In the genomic region with DNA sequence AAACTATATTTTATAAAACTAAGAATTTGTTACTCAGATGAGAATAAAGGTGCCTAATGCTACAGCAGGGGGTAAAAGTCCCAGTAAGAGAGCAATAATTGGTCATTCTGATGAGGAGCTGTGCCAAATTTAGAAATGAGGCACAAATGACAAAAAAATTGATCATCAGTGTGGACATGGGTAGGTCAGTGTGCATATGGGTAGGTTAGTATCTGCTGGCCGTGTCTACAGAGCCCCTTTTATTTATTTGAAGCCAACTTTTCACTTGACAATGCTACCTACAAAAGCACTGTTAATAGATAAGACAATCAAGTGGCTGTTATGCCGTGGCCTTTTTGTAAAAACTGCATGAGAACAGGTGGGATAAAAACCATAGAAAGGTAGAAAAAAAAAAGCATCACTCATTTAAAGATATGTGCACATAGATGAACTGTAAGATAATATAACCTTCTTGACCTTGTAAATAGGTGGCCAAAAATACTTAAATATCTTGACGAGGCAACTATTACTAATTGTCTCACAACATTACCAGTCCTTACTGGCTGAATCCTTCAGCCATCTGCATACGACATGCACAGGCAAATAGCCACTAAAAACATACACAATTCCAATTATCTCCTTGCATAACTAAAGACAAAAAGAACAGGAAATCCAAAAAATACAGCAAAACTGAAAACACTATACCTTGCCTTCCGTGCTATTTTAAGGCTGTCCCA, we compare ENCODE assay signal across 10 cellular contexts.
DNase-seq lines count a peak whose midpoint lies in the region; ATAC-seq and TF ChIP-seq lines count a peak whose summit lies in the region.
"Had no signal": no experiment of that assay in that cellular context is flagged by ENCODE, and none has a peak within 500 bp of the region (broad histone marks: within the 10 kb centered on the region; RNA-seq: fewer than 3 reads in every experiment).

No MANE protein-coding gene starts in this region.

- no peaks in the 10 kb centered on the region for H3K9me3 ChIP-seq in CD4-positive, alpha-beta memory T cell (ENCODE audit: control insufficient read depth in 1 of 2, low read length in 2 of 2)
- H3K9me3 ChIP-seq in osteoblast (ENCODE audit: low read depth, low read length) (no peaks in the 10 kb centered on the region), neuronal stem cell (replicated peaks in 1 of 2; ENCODE audit: control insufficient read depth in 2 of 2, insufficient read depth in 1 of 2, low read depth in 1 of 2, low read length in 2 of 2) (no peaks in the 10 kb centered on the region)

- H3K4me3 ChIP-seq in CD4-positive, alpha-beta memory T cell (ENCODE audit: low read length in 2 of 2), result peak overlapping the region; percentile 84 to 93
- peak overlapping the region; percentile 90 for H3K4me3 ChIP-seq in NB4 (ENCODE audit: low read depth, low read length)
- peak overlapping the region; percentile 85 for H3K4me3 ChIP-seq in osteoblast (ENCODE audit: insufficient read depth, low read length)
- peak overlapping the region in 1 of 2 donors; percentile 74 for H3K4me3 ChIP-seq in neuronal stem cell (ENCODE audit: low read length in 2 of 2)

- H3K4me1 Mint-ChIP-seq in CD4-positive, alpha-beta memory T cell, result peaks cover 43 to 92% (median 65%) of the 10 kb centered on the region in 4 donors
- H3K4me1 Mint-ChIP-seq in effector memory CD8-positive, alpha-beta T cell (ENCODE audit: low read depth in 2 of 2), result peaks cover 33 to 63% of the 10 kb centered on the region in 2 donors

- no peak for TF ChIP-seq POLR2A in NB4 (IDR thresholded peaks at IDR 0.05; ENCODE audit: extremely low read depth, insufficient read length)

- H3K4ac ChIP-seq in neuronal stem cell (ENCODE audit: low read length), result no peak overlapping the region

- no peak overlapping the region for H3K18ac ChIP-seq in neuronal stem cell (ENCODE audit: low read length)

- H2BK12ac ChIP-seq in neuronal stem cell (ENCODE audit: low read length), result no peak overlapping the region

- peaks cover 69% of the 10 kb centered on the region for H3K4me1 ChIP-seq in CD4-positive, alpha-beta memory T cell (ENCODE audit: insufficient read depth, low read length)
- peaks cover 54% of the 10 kb centered on the region for H3K4me1 ChIP-seq in osteoblast (ENCODE audit: insufficient read depth, low read length)
- peaks cover 2 to 13% of the 10 kb centered on the region in 2 donors for H3K4me1 ChIP-seq in neuronal stem cell (ENCODE audit: control insufficient read depth in 2 of 2, insufficient read depth in 1 of 2, low read depth in 1 of 2, low read length in 2 of 2)

- intact Hi-C loops in CD4-positive, alpha-beta memory T cell (cut with micrococcal nuclease), result loop anchor here (10.0 kb wide), 2 partner anchors 47 to 143 kb away; no protein-coding TSS in a partner anchor

- H4K8ac ChIP-seq in neuronal stem cell (ENCODE audit: low read depth, low read length), result no peak overlapping the region

- no peak overlapping the region for H3K23ac ChIP-seq in neuronal stem cell (ENCODE audit: low read depth, low read length, poor library complexity)

- H2BK5ac ChIP-seq in neuronal stem cell (ENCODE audit: low read length), result no peak overlapping the region

- H2AK5ac ChIP-seq in neuronal stem cell (ENCODE audit: low read depth, low read length), result no peak overlapping the region

- no peaks in the 10 kb centered on the region for H4K20me1 ChIP-seq in osteoblast (ENCODE audit: insufficient read depth, low read length)

- TF ChIP-seq CTCF in NB4 (IDR thresholded peaks at IDR 0.05; ENCODE audit: low read depth, low read length), result no peak
- TF ChIP-seq CTCF in osteoblast (IDR thresholded peaks at IDR 0.05; ENCODE audit: extremely low read depth, low read depth, low read length), result no peak

- H3K9me3 Mint-ChIP-seq in CD4-positive, alpha-beta memory T cell, result no peaks in the 10 kb centered on the region
- no peaks in the 10 kb centered on the region for H3K9me3 Mint-ChIP-seq in effector memory CD8-positive, alpha-beta T cell

- peak overlapping the region; percentile 81 for H3K27ac ChIP-seq in CD4-positive, alpha-beta memory T cell (ENCODE audit: low read depth, low read length)
- H3K27ac ChIP-seq in osteoblast (ENCODE audit: low read depth, low read length), result peak overlapping the region; percentile 90
- H3K27ac ChIP-seq in neuronal stem cell (replicated peaks; ENCODE audit: low read length), result no peak overlapping the region

- WGBS in neuronal stem cell (ENCODE audit: extremely low coverage in 2 of 2, insufficient read length in 2 of 2, insufficient replicate concordance in 1 of 2), 2 donors, result no CpG with 5 or more reads among the region's 5 CpGs

- ATAC-seq in effector memory CD8-positive, alpha-beta T cell (replicated peaks), result no peak

- H4K91ac ChIP-seq in neuronal stem cell (ENCODE audit: low read depth, low read length, poor library complexity), result no peak overlapping the region

- H3K79me2 ChIP-seq in osteoblast (ENCODE audit: insufficient read depth, low read length), result peaks cover 56% of the 10 kb centered on the region

- H3K36me3 Mint-ChIP-seq in CD4-positive, alpha-beta memory T cell, result peaks cover 12 to 47% of the 10 kb centered on the region in 2 donors
- H3K36me3 Mint-ChIP-seq in effector memory CD8-positive, alpha-beta T cell (ENCODE audit: insufficient read depth), result peaks cover 30% of the 10 kb centered on the region

- no peak overlapping the region for H2BK120ac ChIP-seq in neuronal stem cell (ENCODE audit: low read depth, low read length)

- no peak overlapping the region for H2BK15ac ChIP-seq in neuronal stem cell (ENCODE audit: low read length)

- peak overlapping the region; percentile 96 to 99 (median 99) for H3K27ac Mint-ChIP-seq in CD4-positive, alpha-beta memory T cell
- H3K27ac Mint-ChIP-seq in effector memory CD8-positive, alpha-beta T cell, result peak overlapping the region; percentile 93 to 98

- no peaks in the 10 kb centered on the region for H3K79me1 ChIP-seq in neuronal stem cell (ENCODE audit: low read depth, low read length)

- no peak overlapping the region for H3K14ac ChIP-seq in neuronal stem cell (ENCODE audit: low read length)

- CTCF ChIA-PET in CD4-positive, alpha-beta memory T cell (lab: Charles Lee; ENCODE audit: partially characterized antibody), result interaction anchor here (1.4 to 7.4 kb wide), 6 partner anchors 48 to 151 kb away, joined by 3 to 184 read pairs (median 31); no protein-coding TSS in a partner anchor

- H3K4me3 Mint-ChIP-seq in CD4-positive, alpha-beta memory T cell, result peak overlapping the region; percentile 89 to 98 (median 96)
- H3K4me3 Mint-ChIP-seq in effector memory CD8-positive, alpha-beta T cell, result peak overlapping the region; percentile 88 to 93

- H3K36me3 ChIP-seq in CD4-positive, alpha-beta memory T cell (ENCODE audit: insufficient read depth, low read length), result no peaks in the 10 kb centered on the region
- H3K36me3 ChIP-seq in osteoblast (ENCODE audit: insufficient read depth, low read length) (no peaks in the 10 kb centered on the region), neuronal stem cell (replicated peaks in 1 of 2; ENCODE audit: control insufficient read depth in 2 of 2, insufficient read depth in 2 of 2, low read length in 2 of 2) (no peaks in the 10 kb centered on the region)

- H3K9ac ChIP-seq in neuronal stem cell (ENCODE audit: low read depth, low read length, poor library complexity), result no peak overlapping the region

- peak in 1 of 5 donors; percentile 10 for DNase-seq in CD4-positive, alpha-beta memory T cell
- DNase-seq in NB4 (ENCODE audit: low read depth) (peak; percentile 31), osteoblast (ENCODE audit: insufficient read length, low spot score, missing footprints) (peak; percentile 80), glomerular visceral epithelial cell (ENCODE audit: extremely low spot score) (no peak), NCI-H146 treated with DMSO at 0.1 percent for 48 hours (lab: John Stamatoyannopoulos, UW; ENCODE audit: unreplicated experiment) (no peak), neuronal stem cell (ENCODE audit: low spot score) (no peak), Ammon's horn (ENCODE audit: low spot score) (no peak)
- DNase-seq in effector memory CD8-positive, alpha-beta T cell, result no peak
- DNase-seq: islet precursor cell, NCI-H226 had no signal

- POLR2A ChIA-PET in CD4-positive, alpha-beta memory T cell (lab: Charles Lee; ENCODE audit: partially characterized antibody), result interaction anchor here (4.0 to 5.4 kb wide), 2 partner anchors 87 to 90 kb away, joined by 42 to 72 read pairs; no protein-coding TSS in a partner anchor

- H2AFZ ChIP-seq in osteoblast (ENCODE audit: low read length) (peak overlapping the region; percentile 93), neuronal stem cell (ENCODE audit: low read length) (no peak overlapping the region)

- H3K27me3 Mint-ChIP-seq in CD4-positive, alpha-beta memory T cell, result no peaks in the 10 kb centered on the region
- H3K27me3 Mint-ChIP-seq in effector memory CD8-positive, alpha-beta T cell, result no peaks in the 10 kb centered on the region

- H3K4me2 ChIP-seq in osteoblast (ENCODE audit: insufficient read depth, low read length) (peak overlapping the region; percentile 91), neuronal stem cell (ENCODE audit: insufficient read depth, low read length, poor library complexity, severe bottlenecking) (no peak overlapping the region)

- H3K27me3 ChIP-seq in CD4-positive, alpha-beta memory T cell (ENCODE audit: insufficient read depth, low read length), result no peaks in the 10 kb centered on the region
- H3K27me3 ChIP-seq in osteoblast (ENCODE audit: insufficient read depth, low read length), result no peaks in the 10 kb centered on the region
- peaks cover 0 to 25% (median 6%) of the 10 kb centered on the region in 3 experiments for H3K27me3 ChIP-seq in neuronal stem cell (ENCODE audit: control insufficient read depth in 3 of 3, insufficient read depth in 3 of 3, low read depth in 1 of 3, low read length in 3 of 3)

Comparison
In these comparisons a context has a peak if more than half of its experiments do, and no peak if none do; other contexts are left out.
1. DNase-seq: peak in NB4 (single experiment) and osteoblast (single experiment); none in effector memory CD8-positive, alpha-beta T cell (0 of 3), glomerular visceral epithelial cell (single experiment), NCI-H146 treated with DMSO at 0.1 percent for 48 hours (single experiment), neuronal stem cell (single experiment) and Ammon's horn (single experiment).